Comparison of ENCODE assay signal across 9 cellular contexts in genomic region chr18:62596145-62597005, GRCh38.
DNase-seq lines count a peak whose midpoint lies in the region; ATAC-seq and TF ChIP-seq lines count a peak whose summit lies in the region.
"Had no signal": no experiment of that assay in that cellular context is flagged by ENCODE, and none has a peak within 500 bp of the region (broad histone marks: within the 10 kb centered on the region; RNA-seq: fewer than 3 reads in every experiment).

No MANE protein-coding gene starts in this region.

- no peaks in the 10 kb centered on the region for H3K9me3 Mint-ChIP-seq in stimulated activated effector memory CD8-positive, alpha-beta T cell treated with anti-CD3 and anti-CD28 coated beads, Interleukin-12 subunit alpha, Interleukin-12 subunit beta, amount 100 ng/mL, for 72 hours

- H3K9ac ChIP-seq in iPS-20b (ENCODE audit: low read depth, low read length) = peak overlapping the region; percentile 56; the same call in 1 of the 2 replicates

- peak; percentile 27 for DNase-seq in DMS79 treated with DMSO at 0.1 percent for 48 hours (lab: John Stamatoyannopoulos, UW)
- no peak for DNase-seq in DMS79 (lab: John Stamatoyannopoulos, UW)
- no peak for DNase-seq in astrocyte of the cerebellum (ENCODE audit: low read depth)
- DNase-seq in stimulated activated effector memory CD8-positive, alpha-beta T cell treated with anti-CD3 and anti-CD28 coated beads, Interleukin-12 subunit alpha, Interleukin-12 subunit beta, amount 100 ng/mL, for 72 hours (ENCODE audit: low spot score in 2 of 2) = no peak
- DNase-seq in germinal center (ENCODE audit: low spot score) = no peak

- H3K36me3 ChIP-seq in iPS-20b (ENCODE audit: insufficient read depth, low read depth, low read length) = no peaks in the 10 kb centered on the region
- H3K36me3 ChIP-seq: adrenal gland had no signal

- peak overlapping the region; percentile 7 for H3K4me3 Mint-ChIP-seq in stimulated activated effector memory CD8-positive, alpha-beta T cell treated with anti-CD3 and anti-CD28 coated beads, Interleukin-12 subunit alpha, Interleukin-12 subunit beta, amount 100 ng/mL, for 72 hours

- H3K4me3 ChIP-seq in astrocyte of the cerebellum (ENCODE audit: low read depth, low read length) (peak overlapping the region; percentile 37), iPS-20b (ENCODE audit: low read length) (peak overlapping the region; percentile 76)

- in situ Hi-C loops in astrocyte of the cerebellum (cut with HindIII; ENCODE audit: low sequenced_read_pairs) = loop anchor here (25.0 kb wide), 2 partner anchors 391 to 409 kb away; partner anchors contain the start of genes PIGN and RELCH

- H3K27ac ChIP-seq in iPS-20b (ENCODE audit: low read length) = no peak overlapping the region
- H3K27ac ChIP-seq: adrenal gland had no signal

- H3K36me3 Mint-ChIP-seq in stimulated activated effector memory CD8-positive, alpha-beta T cell treated with anti-CD3 and anti-CD28 coated beads, Interleukin-12 subunit alpha, Interleukin-12 subunit beta, amount 100 ng/mL, for 72 hours = no peaks in the 10 kb centered on the region

- no peak overlapping the region for H3K27ac Mint-ChIP-seq in stimulated activated effector memory CD8-positive, alpha-beta T cell treated with anti-CD3 and anti-CD28 coated beads, Interleukin-12 subunit alpha, Interleukin-12 subunit beta, amount 100 ng/mL, for 72 hours

- peak; percentile 26 for ATAC-seq in stimulated activated effector memory CD8-positive, alpha-beta T cell treated with anti-CD3 and anti-CD28 coated beads, Interleukin-12 subunit alpha, Interleukin-12 subunit beta, amount 100 ng/mL, for 72 hours
- ATAC-seq in HG03135 (IDR thresholded peaks at IDR 0.05; ENCODE audit: unreplicated experiment) (no peak), GM21737 (IDR thresholded peaks at IDR 0.05; ENCODE audit: unreplicated experiment) (no peak)

- H3K27me3 ChIP-seq in iPS-20b (ENCODE audit: insufficient read depth, low read length) = peaks cover 47% of the 10 kb centered on the region

- peaks cover 6% of the 10 kb centered on the region for H3K4me1 Mint-ChIP-seq in stimulated activated effector memory CD8-positive, alpha-beta T cell treated with anti-CD3 and anti-CD28 coated beads, Interleukin-12 subunit alpha, Interleukin-12 subunit beta, amount 100 ng/mL, for 72 hours

- no peaks in the 10 kb centered on the region; the same call in 1 of the 2 replicates for H3K9me3 ChIP-seq in iPS-20b (ENCODE audit: insufficient read depth, low read depth, low read length)
- H3K9me3 ChIP-seq: adrenal gland had no signal

- H3K4me1 ChIP-seq in iPS-20b (ENCODE audit: insufficient read depth, low read length) = no peaks in the 10 kb centered on the region

- no peak for TF ChIP-seq CTCF in astrocyte of the cerebellum (IDR thresholded peaks at IDR 0.05; ENCODE audit: low read depth, low read length, missing control alignments)
